ENCODE assay signal across 16 cellular contexts in genomic region chr19:1867359-1867724, GRCh38.
"Had no signal": no experiment of that assay in that cellular context is flagged by ENCODE, and none has a peak within 500 bp of the region (broad histone marks: within the 10 kb centered on the region; RNA-seq: fewer than 3 reads in every experiment).

No MANE protein-coding gene starts in this region.

- H3K27ac ChIP-seq: adrenal gland, gastrocnemius medialis, heart left ventricle, lower lobe of right lung, neutrophil, parathyroid adenoma, tibial artery, uterus had no signal

- H3K4me3 Mint-ChIP-seq: stimulated activated effector memory CD8-positive, alpha-beta T cell treated with anti-CD3 and anti-CD28 coated beads, Interleukin-12 subunit alpha, Interleukin-12 subunit beta, amount 100 ng/mL, for 72 hours had no signal

- H3K9me3 Mint-ChIP-seq: stimulated activated effector memory CD8-positive, alpha-beta T cell treated with anti-CD3 and anti-CD28 coated beads, Interleukin-12 subunit alpha, Interleukin-12 subunit beta, amount 100 ng/mL, for 72 hours had no signal

- H3K27me3 ChIP-seq: adrenal gland, heart left ventricle, neutrophil, tibial artery, uterus had no signal

- H3K9me3 ChIP-seq: adrenal gland, gastrocnemius medialis, heart left ventricle, lower lobe of right lung, neutrophil, tibial artery, uterus had no signal

- DNase-seq: activated CD4-positive, alpha-beta T cell treated with anti-CD3 and anti-CD28 coated beads, Interleukin-2, amount 50 U/mL, for 48 hours; activated CD4-positive, CD25-positive, alpha-beta regulatory T cell treated with anti-CD3 and anti-CD28 coated beads, Interleukin-2, amount 50 U/mL, for 72 hours; activated CD8-positive, alpha-beta memory T cell treated with anti-CD3 and anti-CD28 coated beads, Interleukin-2, amount 50 U/mL, for 4 hours; activated gamma-delta T cell treated with Interleukin-2 at 50 U/mL for 16 hours; adrenal gland; dermis blood vessel endothelial cell; gastrocnemius medialis; left cardiac atrium; lower lobe of right lung; T-helper 9 cell; tibial artery; uterus had no signal

- ATAC-seq: gastrocnemius medialis; heart left ventricle; left cardiac atrium; lower lobe of right lung; stimulated activated effector memory CD8-positive, alpha-beta T cell treated with anti-CD3 and anti-CD28 coated beads, Interleukin-12 subunit alpha, Interleukin-12 subunit beta, amount 100 ng/mL, for 72 hours had no signal
